18 cellular contexts compared by ENCODE assay signal in the genomic region with DNA sequence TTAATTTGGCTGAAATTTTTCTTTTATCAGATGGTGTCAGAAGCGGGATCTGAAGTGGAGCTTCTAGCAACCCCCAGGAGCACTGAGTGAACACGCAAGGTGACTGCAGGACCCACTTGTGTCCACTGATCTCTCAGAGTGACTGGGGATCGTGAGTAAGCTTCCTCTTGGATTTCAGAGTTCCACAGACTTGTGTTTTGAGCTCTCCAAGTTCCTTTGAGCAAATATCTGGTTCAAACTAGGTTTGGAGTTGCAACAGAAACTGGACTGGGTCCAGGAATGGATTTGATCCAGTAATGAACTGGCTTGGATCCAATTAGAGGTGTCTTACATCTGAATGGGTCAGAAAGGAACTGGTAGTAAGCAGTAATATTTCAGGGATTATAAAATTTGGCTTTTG. TPM values are rescaled to one million over a fixed set of nuclear protein-coding genes. Genes with fewer than 3 reads are reported as not detected.
DNase-seq lines count a peak whose midpoint lies in the region; ATAC-seq and TF ChIP-seq lines count a peak whose summit lies in the region.
"Had no signal": no experiment of that assay in that cellular context is flagged by ENCODE, and none has a peak within 500 bp of the region (broad histone marks: within the 10 kb centered on the region; RNA-seq: fewer than 3 reads in every experiment).

No MANE protein-coding gene starts in this region.

- POLR2A ChIA-PET in activated CD4-positive, alpha-beta memory T cell treated with anti-CD3 and anti-CD28 coated beads, Interleukin-2, amount 10 ng/mL, durations not matched to agents 7 days and 5 days (lab: Charles Lee): no interaction called here

- peaks cover 13% of the 10 kb centered on the region for H3K9me3 Mint-ChIP-seq in activated naive CD4-positive, alpha-beta T cell treated with anti-CD3 and anti-CD28 coated beads for 36 hours
- H3K9me3 Mint-ChIP-seq in activated CD4-positive, alpha-beta memory T cell treated with anti-CD3 and anti-CD28 coated beads, Interleukin-2, amount 10 ng/mL, durations not matched to agents 7 days and 5 days: peaks cover 11% of the 10 kb centered on the region

- peak; percentile 36 for DNase-seq in AG10803 (ENCODE audit: low read depth)
- peak; percentile 50 for DNase-seq in LNCaP clone FGC (ENCODE audit: low read depth)
- DNase-seq in choroid plexus epithelial cell (ENCODE audit: low read depth): peak; percentile 68
- peak; percentile 10 to 17 for DNase-seq in lung microvascular endothelial cell (ENCODE audit: low read depth in 2 of 2)
- no peak for DNase-seq in activated naive CD4-positive, alpha-beta T cell treated with anti-CD3 and anti-CD28 coated beads for 36 hours
- no peak for DNase-seq in activated CD4-positive, alpha-beta memory T cell treated with anti-CD3 and anti-CD28 coated beads, Interleukin-2, amount 10 ng/mL, durations not matched to agents 7 days and 5 days
- DNase-seq in occipital lobe (lab: John Stamatoyannopoulos, UW): no peak
- DNase-seq: activated CD4-positive, alpha-beta T cell treated with anti-CD3 and anti-CD28 coated beads, Interleukin-2, amount 10 ng/mL, durations not matched to agents 24 days and 14 days; activated T-cell treated with anti-CD3 and anti-CD28 coated beads, Interleukin-2, amount 50 U/mL, for 48 hours; Calu3; erythroblast; mesenchymal stem cell; NCI-H1694 treated with DMSO at 0.1 percent for 48 hours; NCI-H748 treated with DMSO at 0.1 percent for 48 hours; spleen; stimulated activated naive CD8-positive, alpha-beta T cell treated with anti-CD3 and anti-CD28 coated beads, Interleukin-15, amount 100 ng/mL, for 72 hours had no signal

- H3K27ac Mint-ChIP-seq in activated naive CD4-positive, alpha-beta T cell treated with anti-CD3 and anti-CD28 coated beads for 36 hours: no peak overlapping the region
- no peak overlapping the region for H3K27ac Mint-ChIP-seq in activated CD4-positive, alpha-beta memory T cell treated with anti-CD3 and anti-CD28 coated beads, Interleukin-2, amount 10 ng/mL, durations not matched to agents 7 days and 5 days
- H3K27ac Mint-ChIP-seq: activated CD4-positive, alpha-beta T cell treated with anti-CD3 and anti-CD28 coated beads, Interleukin-2, amount 10 ng/mL, durations not matched to agents 24 days and 14 days; stimulated activated naive CD8-positive, alpha-beta T cell treated with anti-CD3 and anti-CD28 coated beads, Interleukin-15, amount 100 ng/mL, for 72 hours had no signal

- H3K4me3 ChIP-seq in AG10803 (ENCODE audit: low read length) (no peak overlapping the region), LNCaP clone FGC (ENCODE audit: low read depth, low read length) (no peak overlapping the region), choroid plexus epithelial cell (ENCODE audit: low read depth, low read length) (no peak overlapping the region)
- H3K4me3 ChIP-seq: HAP-1, spleen had no signal

- intact Hi-C loops in activated naive CD4-positive, alpha-beta T cell treated with anti-CD3 and anti-CD28 coated beads for 36 hours (cut with micrococcal nuclease): no loop called here

- H3K4me1 Mint-ChIP-seq in activated naive CD4-positive, alpha-beta T cell treated with anti-CD3 and anti-CD28 coated beads for 36 hours (ENCODE audit: low read depth): no peaks in the 10 kb centered on the region
- no peaks in the 10 kb centered on the region for H3K4me1 Mint-ChIP-seq in activated CD4-positive, alpha-beta memory T cell treated with anti-CD3 and anti-CD28 coated beads, Interleukin-2, amount 10 ng/mL, durations not matched to agents 7 days and 5 days
- H3K4me1 Mint-ChIP-seq: activated CD4-positive, alpha-beta T cell treated with anti-CD3 and anti-CD28 coated beads, Interleukin-2, amount 10 ng/mL, durations not matched to agents 24 days and 14 days; stimulated activated naive CD8-positive, alpha-beta T cell treated with anti-CD3 and anti-CD28 coated beads, Interleukin-15, amount 100 ng/mL, for 72 hours had no signal

- H3K4me3 Mint-ChIP-seq in activated naive CD4-positive, alpha-beta T cell treated with anti-CD3 and anti-CD28 coated beads for 36 hours: no peak overlapping the region
- no peak overlapping the region for H3K4me3 Mint-ChIP-seq in activated CD4-positive, alpha-beta memory T cell treated with anti-CD3 and anti-CD28 coated beads, Interleukin-2, amount 10 ng/mL, durations not matched to agents 7 days and 5 days
- H3K4me3 Mint-ChIP-seq: activated CD4-positive, alpha-beta T cell treated with anti-CD3 and anti-CD28 coated beads, Interleukin-2, amount 10 ng/mL, durations not matched to agents 24 days and 14 days; stimulated activated naive CD8-positive, alpha-beta T cell treated with anti-CD3 and anti-CD28 coated beads, Interleukin-15, amount 100 ng/mL, for 72 hours had no signal

- ATAC-seq in GM18867 (IDR thresholded peaks at IDR 0.05; ENCODE audit: unreplicated experiment): no peak
- ATAC-seq: stimulated activated naive CD8-positive, alpha-beta T cell treated with anti-CD3 and anti-CD28 coated beads, Interleukin-15, amount 100 ng/mL, for 72 hours had no signal

- H3K36me3 Mint-ChIP-seq in activated naive CD4-positive, alpha-beta T cell treated with anti-CD3 and anti-CD28 coated beads for 36 hours (ENCODE audit: low read depth): peaks cover 1% of the 10 kb centered on the region
- peaks cover 2% of the 10 kb centered on the region for H3K36me3 Mint-ChIP-seq in activated CD4-positive, alpha-beta memory T cell treated with anti-CD3 and anti-CD28 coated beads, Interleukin-2, amount 10 ng/mL, durations not matched to agents 7 days and 5 days (ENCODE audit: low read depth)

- peaks cover 2% of the 10 kb centered on the region for H3K27me3 Mint-ChIP-seq in activated naive CD4-positive, alpha-beta T cell treated with anti-CD3 and anti-CD28 coated beads for 36 hours (ENCODE audit: low read depth)
- peaks cover 6% of the 10 kb centered on the region for H3K27me3 Mint-ChIP-seq in activated CD4-positive, alpha-beta memory T cell treated with anti-CD3 and anti-CD28 coated beads, Interleukin-2, amount 10 ng/mL, durations not matched to agents 7 days and 5 days
- H3K27me3 Mint-ChIP-seq: stimulated activated naive CD8-positive, alpha-beta T cell treated with anti-CD3 and anti-CD28 coated beads, Interleukin-15, amount 100 ng/mL, for 72 hours had no signal

- TF ChIP-seq CTCF in AG10803 (conservative IDR thresholded peaks at IDR 0.05; ENCODE audit: low read length) (no peak), LNCaP clone FGC (IDR thresholded peaks at IDR 0.05; ENCODE audit: control insufficient read depth, extremely low read depth, insufficient read depth) (no peak), choroid plexus epithelial cell (conservative IDR thresholded peaks at IDR 0.05; ENCODE audit: low read depth, low read length) (no peak)

- CTCF ChIA-PET in activated naive CD4-positive, alpha-beta T cell treated with anti-CD3 and anti-CD28 coated beads for 36 hours (lab: Charles Lee): interaction anchor here (3.0 kb wide), 1 partner anchor 24 kb away, joined by 12 read pairs; the partner anchor contains the start of gene B4GALNT1
- CTCF ChIA-PET in activated CD4-positive, alpha-beta memory T cell treated with anti-CD3 and anti-CD28 coated beads, Interleukin-2, amount 10 ng/mL, durations not matched to agents 7 days and 5 days (lab: Charles Lee): interaction anchor here (1.1 to 1.7 kb wide), 2 partner anchors 21 to 231 kb away, joined by 3 to 4 read pairs; no protein-coding TSS in a partner anchor

RNA-seq across cellular contexts. Expression of gene B4GALNT1, which starts 24.7 kb away (rescaled TPM):
- total RNA-seq in lung microvascular endothelial cell: under 0.01 TPM in 1 of 2 replicates, not detected in the other
- 1 to 10 TPM; 1.4 to 1.8 TPM for total RNA-seq in activated naive CD4-positive, alpha-beta T cell treated with anti-CD3 and anti-CD28 coated beads for 36 hours
- 1 to 10 TPM; 1.4 to 1.8 TPM for total RNA-seq in activated CD4-positive, alpha-beta memory T cell treated with anti-CD3 and anti-CD28 coated beads, Interleukin-2, amount 10 ng/mL, durations not matched to agents 7 days and 5 days
- 45.2 TPM for total RNA-seq in occipital lobe

RNA-seq across cellular contexts. Expression of gene OS9, which starts 36.2 kb away (rescaled TPM):
- total RNA-seq in lung microvascular endothelial cell (156 and 234 TPM in 2 replicates), occipital lobe (90.0 TPM)
- total RNA-seq in activated naive CD4-positive, alpha-beta T cell treated with anti-CD3 and anti-CD28 coated beads for 36 hours: 10 to 100 TPM; 60.7 to 60.9 TPM
- 100 to 1,000 TPM; 146 to 152 TPM for total RNA-seq in activated CD4-positive, alpha-beta memory T cell treated with anti-CD3 and anti-CD28 coated beads, Interleukin-2, amount 10 ng/mL, durations not matched to agents 7 days and 5 days

RNA-seq across cellular contexts. Expression of gene ARHGEF25, which starts 46.5 kb away (rescaled TPM):
- total RNA-seq in lung microvascular endothelial cell (1.4 and 2.0 TPM in 2 replicates), occipital lobe (49.4 TPM)
- total RNA-seq in activated naive CD4-positive, alpha-beta T cell treated with anti-CD3 and anti-CD28 coated beads for 36 hours: 1 to 10 TPM; 1.4 to 1.5 TPM
- under 1 TPM; 0.55 to 0.93 TPM for total RNA-seq in activated CD4-positive, alpha-beta memory T cell treated with anti-CD3 and anti-CD28 coated beads, Interleukin-2, amount 10 ng/mL, durations not matched to agents 7 days and 5 days

RNA-seq across cellular contexts. Expression of gene DTX3, which starts 53.1 kb away (rescaled TPM):
- total RNA-seq in lung microvascular endothelial cell: 2.0 and 4.2 TPM in 2 replicates
- 10 to 100 TPM; 15.8 to 16.2 TPM for total RNA-seq in activated naive CD4-positive, alpha-beta T cell treated with anti-CD3 and anti-CD28 coated beads for 36 hours
- total RNA-seq in activated CD4-positive, alpha-beta memory T cell treated with anti-CD3 and anti-CD28 coated beads, Interleukin-2, amount 10 ng/mL, durations not matched to agents 7 days and 5 days: 10 to 100 TPM; 19.3 to 21.8 TPM
- 44.5 TPM for total RNA-seq in occipital lobe

Comparison
In these comparisons a context has a peak if more than half of its experiments do, and no peak if none do; other contexts are left out.
1. DNase-seq: peak in AG10803 (single experiment), LNCaP clone FGC (single experiment), choroid plexus epithelial cell (single experiment) and lung microvascular endothelial cell (2 of 2); none in activated naive CD4-positive, alpha-beta T cell treated with anti-CD3 and anti-CD28 coated beads for 36 hours (single experiment), activated CD4-positive, alpha-beta memory T cell treated with anti-CD3 and anti-CD28 coated beads, Interleukin-2, amount 10 ng/mL, durations not matched to agents 7 days and 5 days (single experiment) and occipital lobe (single experiment).
2. RNA of gene B4GALNT1, which starts 24.7 kb away (total RNA-seq): 45.2 TPM in occipital lobe (single experiment); 1.4 to 1.8 TPM in activated CD4-positive, alpha-beta memory T cell treated with anti-CD3 and anti-CD28 coated beads, Interleukin-2, amount 10 ng/mL, durations not matched to agents 7 days and 5 days, 1.4 to 1.8 TPM in activated naive CD4-positive, alpha-beta T cell treated with anti-CD3 and anti-CD28 coated beads for 36 hours and under 0.01 TPM in lung microvascular endothelial cell; every median in the first group is over 10 times any median in the second.
3. RNA of gene ARHGEF25, which starts 46.5 kb away (total RNA-seq): 49.4 TPM in occipital lobe (single experiment); 1.4 to 1.5 TPM in activated naive CD4-positive, alpha-beta T cell treated with anti-CD3 and anti-CD28 coated beads for 36 hours, 1.4 to 2.0 TPM in lung microvascular endothelial cell and 0.55 to 0.93 TPM in activated CD4-positive, alpha-beta memory T cell treated with anti-CD3 and anti-CD28 coated beads, Interleukin-2, amount 10 ng/mL, durations not matched to agents 7 days and 5 days; every median in the first group is over 10 times any median in the second.